10 cellular contexts compared by ENCODE assay signal in genomic region chr15:101613130-101614000, GRCh38. TPM values are rescaled to one million over a fixed set of nuclear protein-coding genes. Genes with fewer than 3 reads are reported as not detected.
DNase-seq lines count a peak whose midpoint lies in the region; ATAC-seq lines count a peak whose summit lies in the region.
"Had no signal": no experiment of that assay in that cellular context is flagged by ENCODE, and none has a peak within 500 bp of the region (broad histone marks: within the 10 kb centered on the region; RNA-seq: fewer than 3 reads in every experiment).

No MANE protein-coding gene starts in this region.

- no peak for ATAC-seq in esophagus mucosa
- ATAC-seq: stimulated activated memory B cell treated with anti-CD40 and anti-IgM and Interleukin-4, amounts not matched to agents 10 μg/mL and 1 μg/mL and 100 μg/mL, for 72 hours had no signal

- H3K27me3 ChIP-seq in GM23248 (replicated peaks; ENCODE audit: insufficient read depth): no peaks in the 10 kb centered on the region; the same call in 1 of the 2 replicates

- no peak overlapping the region for H3K9ac ChIP-seq in GM23248

- no peaks in the 10 kb centered on the region for H3K9me2 ChIP-seq in GM23248 (ENCODE audit: insufficient read depth)

- no peaks in the 10 kb centered on the region for H3K9me3 ChIP-seq in GM23248 (ENCODE audit: low read depth)

- no peaks in the 10 kb centered on the region for H3K36me3 ChIP-seq in GM23248 (ENCODE audit: low read depth)

- WGBS in GM23248 (ENCODE audit: low coverage in 1 of 2, low lambda C conversion rate in 2 of 2, missing lambda C conversion rate in 2 of 2), 2 experiments: 57 to 58% methylated on average over 20 of the region's 20 CpGs

- H2AFZ ChIP-seq in GM23248: no peak overlapping the region

- no peaks in the 10 kb centered on the region for H4K20me1 ChIP-seq in GM23248 (ENCODE audit: insufficient read depth)

- no peak overlapping the region for H3K4me2 ChIP-seq in GM23248 (ENCODE audit: unreplicated experiment)

- H3K79me2 ChIP-seq in GM23248 (ENCODE audit: insufficient read depth): no peaks in the 10 kb centered on the region

- DNase-seq in GM23248: peak; percentile 15
- peak; percentile 56 for DNase-seq in RPMI8226
- peak; percentile 23 for DNase-seq in glomerular visceral epithelial cell (ENCODE audit: extremely low spot score)
- peak; percentile 85 for DNase-seq in renal cortical epithelial cell (ENCODE audit: low read depth)
- no peak for DNase-seq in effector CD4-positive, alpha-beta T cell
- DNase-seq in T1000 (lab: John Stamatoyannopoulos, UW): no peak
- no peak for DNase-seq in stimulated activated CD4-positive, alpha-beta T cell treated with anti-CD3 and anti-CD28 coated beads, Interleukin-12 subunit alpha, Interleukin-12 subunit beta, amount 100 ng/mL, for 4 hours
- DNase-seq: SIG-M5 had no signal

- H3K27ac ChIP-seq in GM23248: no peak overlapping the region

- in situ Hi-C loops in GM23248 (cut with MboI): no loop called here

- peaks cover 11% of the 10 kb centered on the region for H3K4me1 ChIP-seq in GM23248 (ENCODE audit: insufficient read depth)

- no peaks in the 10 kb centered on the region for H3F3A ChIP-seq in GM23248 (ENCODE audit: insufficient read depth)

- no peak overlapping the region for H3K4me3 ChIP-seq in GM23248

RNA-seq across cellular contexts. Expression of gene TM2D3, which starts 38.8 kb away (rescaled TPM):
- total RNA-seq in GM23248 (2014; rRNA removed; shearing (Covaris generic)): 49.0 and 68.7 TPM in 2 replicates
- polyA plus RNA-seq in GM23248 (2016; fragmentation: Nextera tagmentation; extraction: Ambion mirVana): 58.3 and 58.7 TPM in 2 replicates
- total RNA-seq in renal cortical epithelial cell (46.2 and 57.1 TPM in 2 replicates), esophagus mucosa (16.8 TPM)

Comparison
In these comparisons a context has a peak if more than half of its experiments do, and no peak if none do; other contexts are left out.
1. DNase-seq: peak in GM23248 (single experiment), RPMI8226 (single experiment), glomerular visceral epithelial cell (single experiment) and renal cortical epithelial cell (single experiment); none in effector CD4-positive, alpha-beta T cell (single experiment), T1000 (single experiment) and stimulated activated CD4-positive, alpha-beta T cell treated with anti-CD3 and anti-CD28 coated beads, Interleukin-12 subunit alpha, Interleukin-12 subunit beta, amount 100 ng/mL, for 4 hours (single experiment).